ENCODE assay signal across 24 cellular contexts in genomic region chr6:19454296-19454998, GRCh38.
"Had no signal": no experiment of that assay in that cellular context is flagged by ENCODE, and none has a peak within 500 bp of the region (broad histone marks: within the 10 kb centered on the region; RNA-seq: fewer than 3 reads in every experiment).

No MANE protein-coding gene starts in this region.

- H3K27me3 ChIP-seq: adrenal gland, neutrophil, ovary, right atrium auricular region, spleen, upper lobe of left lung had no signal

- H3K4me3 ChIP-seq: adrenal gland, coronary artery, left ventricle myocardium inferior, ovary, psoas muscle, right atrium auricular region, spleen, thoracic aorta, upper lobe of left lung had no signal

- FAIRE-seq: astrocyte, TTC549 had no signal

- H3K9me3 ChIP-seq: adrenal gland, left ventricle myocardium inferior, neutrophil, ovary, psoas muscle, right atrium auricular region, spleen, thoracic aorta, upper lobe of left lung had no signal

- H3K27ac ChIP-seq: adrenal gland, coronary artery, epithelial cell of prostate, left ventricle myocardium inferior, neutrophil, ovary, psoas muscle, right atrium auricular region, spleen, thoracic aorta, upper lobe of left lung had no signal

- ATAC-seq: activated naive CD4-positive, alpha-beta T cell treated with anti-CD3 and anti-CD28 coated beads, Interleukin-2, amount 50 U/mL, for 72 hours; activated T-helper 17 cell treated with anti-CD3 and anti-CD28 coated beads, Interleukin-2, amount 50 U/mL, for 72 hours; naive thymus-derived CD4-positive, alpha-beta T cell; psoas muscle had no signal

- H3K36me3 ChIP-seq: adrenal gland, left ventricle myocardium inferior, neutrophil, ovary, right atrium auricular region, spleen, thoracic aorta, upper lobe of left lung had no signal

- DNase-seq: activated CD4-positive, alpha-beta T cell treated with anti-CD3 and anti-CD28 coated beads for 1 hour; activated CD4-positive, alpha-beta T cell treated with anti-CD3 and anti-CD28 coated beads, Interleukin-2, amount 50 U/mL, for 1 hour; activated T-cell treated with anti-CD3 and anti-CD28 coated beads, Interleukin-2, amount 50 U/mL, for 1 hour; adrenal gland; immature natural killer cell; kidney glomerular epithelial cell; left ventricle myocardium inferior; naive thymus-derived CD4-positive, alpha-beta T cell; ovary; psoas muscle; spleen; stimulated activated CD4-positive, alpha-beta T cell treated with anti-CD3 and anti-CD28 coated beads, Interleukin-4, amount 100 ng/mL, for 1 hour; stimulated activated naive CD4-positive, alpha-beta T cell; T-helper 1 cell; upper lobe of left lung had no signal
